20 cellular contexts compared by ENCODE assay signal in the genomic region with DNA sequence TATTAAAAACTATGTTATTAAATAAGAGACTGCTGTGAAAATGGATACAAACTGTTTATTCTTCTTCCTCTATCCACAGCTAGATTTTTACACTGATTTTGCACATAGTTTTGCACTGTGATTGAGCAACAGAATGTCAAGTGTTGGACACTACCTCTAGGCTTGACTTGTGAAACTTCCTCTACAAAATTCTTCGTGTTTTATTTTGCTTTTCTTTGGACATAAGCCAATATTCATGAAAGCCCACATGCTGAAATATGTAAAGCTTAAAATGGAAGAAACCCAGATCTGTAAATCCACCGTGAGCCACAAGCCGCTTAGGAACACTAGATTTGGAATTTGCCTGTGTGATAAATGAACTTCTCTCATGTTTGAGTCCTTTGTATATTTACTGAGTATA.
A peak's percentile ranks its signal among the peaks of the same experiment; 100 is the strongest.
DNase-seq lines count a peak whose midpoint lies in the region; ATAC-seq, FAIRE-seq and TF ChIP-seq lines count a peak whose summit lies in the region.
"Had no signal": no experiment of that assay in that cellular context is flagged by ENCODE, and none has a peak within 500 bp of the region (broad histone marks: within the 10 kb centered on the region; RNA-seq: fewer than 3 reads in every experiment).

No MANE protein-coding gene starts in this region.

- H3K4me1 Mint-ChIP-seq in activated T-helper 17 cell treated with anti-CD3 and anti-CD28 coated beads, Interleukin-2, amount 50 U/mL, for 72 hours: no peaks in the 10 kb centered on the region
- H3K4me1 Mint-ChIP-seq: B cell; CD4-positive, CD25-positive, alpha-beta regulatory T cell; GM23338; H9 had no signal

- POLR2A ChIA-PET in HepG2 (lab: Yijun Ruan, JAX): no interaction called here

- no peaks in the 10 kb centered on the region for H3K79me2 ChIP-seq in HepG2 (ENCODE audit: insufficient read depth, low read length)

- no peaks in the 10 kb centered on the region for H3K27me3 Mint-ChIP-seq in activated T-helper 17 cell treated with anti-CD3 and anti-CD28 coated beads, Interleukin-2, amount 50 U/mL, for 72 hours
- H3K27me3 Mint-ChIP-seq: B cell; CD4-positive, CD25-positive, alpha-beta regulatory T cell had no signal

- peaks cover 7% of the 10 kb centered on the region for H3K9me3 Mint-ChIP-seq in activated T-helper 17 cell treated with anti-CD3 and anti-CD28 coated beads, Interleukin-2, amount 50 U/mL, for 72 hours
- H3K9me3 Mint-ChIP-seq: GM23338, H9 had no signal

- no peaks in the 10 kb centered on the region for H4K20me1 ChIP-seq in HepG2 (ENCODE audit: insufficient read depth, low read length)
- H4K20me1 ChIP-seq: BLaER1 had no signal

- H3K9me3 ChIP-seq in right lobe of liver (no peaks in the 10 kb centered on the region), HepG2 (ENCODE audit: low read length) (no peaks in the 10 kb centered on the region)
- H3K9me3 ChIP-seq: BLaER1, Caco-2 had no signal

- H3K36me3 Mint-ChIP-seq in activated T-helper 17 cell treated with anti-CD3 and anti-CD28 coated beads, Interleukin-2, amount 50 U/mL, for 72 hours (ENCODE audit: low read depth): no peaks in the 10 kb centered on the region
- H3K36me3 Mint-ChIP-seq: CD4-positive, CD25-positive, alpha-beta regulatory T cell; CD8-positive, alpha-beta T cell had no signal

- H3K36me3 ChIP-seq in right lobe of liver (no peaks in the 10 kb centered on the region), HepG2 (replicated peaks in 1 of 2; ENCODE audit: control insufficient read depth in 1 of 2, insufficient read depth in 2 of 2, low read length in 2 of 2) (no peaks in the 10 kb centered on the region)
- H3K36me3 ChIP-seq: BLaER1 had no signal

- FAIRE-seq in HepG2 (lab: Jason Lieb, UNC): no peak
- FAIRE-seq: G401.6, GM12892 had no signal

- no peak overlapping the region for H3K4me3 Mint-ChIP-seq in activated T-helper 17 cell treated with anti-CD3 and anti-CD28 coated beads, Interleukin-2, amount 50 U/mL, for 72 hours
- H3K4me3 Mint-ChIP-seq: B cell; CD8-positive, alpha-beta T cell; GM23338; H9 had no signal

- TF ChIP-seq CTCF in retinal pigment epithelial cell (conservative IDR thresholded peaks at IDR 0.05; ENCODE audit: low read depth, low read length) (no peak), right lobe of liver (IDR thresholded peaks at IDR 0.05) (no peak), HepG2 (CRISPR knock-in tag; IDR thresholded peaks at IDR 0.05) (no peak)

- TF ChIP-seq EP300 in HepG2 (IDR thresholded peaks at IDR 0.05; ENCODE audit: low read depth in 2 of 2, low read length in 2 of 2): no peak
- no peak for TF ChIP-seq EP300 in HepG2 (CRISPR knock-in tag; IDR thresholded peaks at IDR 0.05; ENCODE audit: borderline replicate concordance)

- CTCF ChIA-PET in HepG2 (lab: Yijun Ruan, JAX; ENCODE audit: low intra/inter-chr PET ratio, low total read pairs): no interaction called here

- no peak for TF ChIP-seq POLR2A in right lobe of liver (IDR thresholded peaks at IDR 0.05)
- no peak for TF ChIP-seq POLR2A in HepG2 (IDR thresholded peaks at IDR 0.05; ENCODE audit: insufficient read depth in 1 of 2, low read depth in 2 of 2, low read length in 2 of 2)

- H3K27ac ChIP-seq in right lobe of liver: no peak overlapping the region
- no peak overlapping the region for H3K27ac ChIP-seq in HepG2 (ENCODE audit: extremely low read length, insufficient read depth, low read length)
- H3K27ac ChIP-seq: BLaER1, C4-2B had no signal

- H3K27me3 ChIP-seq in right lobe of liver: no peaks in the 10 kb centered on the region
- no peaks in the 10 kb centered on the region for H3K27me3 ChIP-seq in HepG2 (ENCODE audit: control insufficient read depth in 1 of 2, insufficient read depth in 2 of 2, low read length in 2 of 2)
- H3K27me3 ChIP-seq: BLaER1 had no signal

- no peak for TF ChIP-seq RAD21 in HepG2 (CRISPR knock-in tag; IDR thresholded peaks at IDR 0.05)

- no peak overlapping the region for H3K9ac ChIP-seq in HepG2 (ENCODE audit: insufficient read depth, low read depth, low read length)
- H3K9ac ChIP-seq: BLaER1 had no signal

- 47% methylated on average over 3 of the region's 3 CpGs for WGBS in right lobe of liver (ENCODE audit: insufficient coverage, low coverage, low lambda C conversion rate, missing lambda C conversion rate)
- WGBS in HepG2 (ENCODE audit: low lambda C conversion rate): 33% methylated on average over 3 of the region's 3 CpGs

- DNase-seq in NOMO-1 treated with dmso at 0.1 percent for 144 hours (lab: John Stamatoyannopoulos, UW; ENCODE audit: unreplicated experiment) (peak; percentile 4), amniotic epithelial cell (ENCODE audit: low read depth) (peak; percentile 1), retinal pigment epithelial cell (ENCODE audit: low read depth) (peak; percentile 17), right lobe of liver (no peak), HepG2 (ENCODE audit: low spot score) (no peak)
- DNase-seq: Caco-2; CD4-positive, CD25-positive, alpha-beta regulatory T cell; CD8-positive, alpha-beta T cell; DMS153; DND-41; H9 had no signal

- BruUV-seq in HepG2 (replicated peaks; lab: Mats Ljungman, UMichigan): no TSS peak

- intact Hi-C loops in right lobe of liver (cut with DNase I): no loop called here
- intact Hi-C loops in HepG2 (cut with micrococcal nuclease; ENCODE audit: unreplicated experiment): loop anchor here (10.0 kb wide), 1 partner anchor 1830 kb away; no protein-coding TSS in a partner anchor

- H3K4me1 ChIP-seq in right lobe of liver (no peaks in the 10 kb centered on the region), HepG2 (ENCODE audit: insufficient read depth, low read length) (no peaks in the 10 kb centered on the region)
- H3K4me1 ChIP-seq: BLaER1, Caco-2 had no signal

- H2AFZ ChIP-seq in HepG2 (ENCODE audit: low read length): no peak overlapping the region
- H2AFZ ChIP-seq: GM23338 had no signal

- no peak for ATAC-seq in activated T-helper 17 cell treated with anti-CD3 and anti-CD28 coated beads, Interleukin-2, amount 50 U/mL, for 72 hours (replicated peaks)
- ATAC-seq in right lobe of liver (no peak), GM18858 (IDR thresholded peaks at IDR 0.05; ENCODE audit: unreplicated experiment) (no peak), HepG2 (no peak)
- ATAC-seq: CD8-positive, alpha-beta T cell; GM23338; HCT116 had no signal

- H3K4me3 ChIP-seq in retinal pigment epithelial cell (ENCODE audit: low read length): no peak overlapping the region
- H3K4me3 ChIP-seq in right lobe of liver: no peak overlapping the region
- H3K4me3 ChIP-seq in HepG2 (replicated peaks in 1 of 3; ENCODE audit: insufficient read depth in 1 of 3, low read depth in 2 of 3, low read length in 3 of 3): no peak overlapping the region
- H3K4me3 ChIP-seq: BLaER1, GM23338 had no signal

- no peak overlapping the region for H3K27ac Mint-ChIP-seq in activated T-helper 17 cell treated with anti-CD3 and anti-CD28 coated beads, Interleukin-2, amount 50 U/mL, for 72 hours
- H3K27ac Mint-ChIP-seq: B cell; CD4-positive, CD25-positive, alpha-beta regulatory T cell; CD8-positive, alpha-beta T cell; GM23338; H9 had no signal

- no peak overlapping the region for H3K4me2 ChIP-seq in HepG2 (ENCODE audit: low read depth, low read length)
- H3K4me2 ChIP-seq: BLaER1, GM23338 had no signal

- in situ Hi-C loops in HepG2 (cut with HindIII; ENCODE audit: extremely low pct_ligation_motif_present, low pct_unique_long_range_greater_than_20kb): loop anchor here (25.0 kb wide), 1 partner anchor 848 kb away; the partner anchor contains the start of gene FSTL5

TF ChIP-seq in HepG2, 621 proteins besides CTCF, POLR2A, EP300 and RAD21 (continues in another document):
- no peak for TF ChIP-seq ATAD3A (CRISPR knock-in tag; IDR thresholded peaks at IDR 0.05)
- TF ChIP-seq, protein P1, sequence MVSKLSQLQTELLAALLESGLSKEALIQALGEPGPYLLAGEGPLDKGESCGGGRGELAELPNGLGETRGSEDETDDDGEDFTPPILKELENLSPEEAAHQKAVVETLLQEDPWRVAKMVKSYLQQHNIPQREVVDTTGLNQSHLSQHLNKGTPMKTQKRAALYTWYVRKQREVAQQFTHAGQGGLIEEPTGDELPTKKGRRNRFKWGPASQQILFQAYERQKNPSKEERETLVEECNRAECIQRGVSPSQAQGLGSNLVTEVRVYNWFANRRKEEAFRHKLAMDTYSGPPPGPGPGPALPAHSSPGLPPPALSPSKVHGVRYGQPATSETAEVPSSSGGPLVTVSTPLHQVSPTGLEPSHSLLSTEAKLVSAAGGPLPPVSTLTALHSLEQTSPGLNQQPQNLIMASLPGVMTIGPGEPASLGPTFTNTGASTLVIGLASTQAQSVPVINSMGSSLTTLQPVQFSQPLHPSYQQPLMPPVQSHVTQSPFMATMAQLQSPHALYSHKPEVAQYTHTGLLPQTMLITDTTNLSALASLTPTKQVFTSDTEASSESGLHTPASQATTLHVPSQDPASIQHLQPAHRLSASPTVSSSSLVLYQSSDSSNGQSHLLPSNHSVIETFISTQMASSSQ (IDR thresholded peaks at IDR 0.05; ENCODE audit: low read depth): no peak
- TF ChIP-seq, protein P1 (CRISPR knock-in tag; IDR thresholded peaks at IDR 0.05; ENCODE audit: borderline replicate concordance): no peak
- TF ChIP-seq SMAD3 (CRISPR knock-in tag; IDR thresholded peaks at IDR 0.05): no peak
- no peak for TF ChIP-seq SNAI1 (CRISPR knock-in tag; IDR thresholded peaks at IDR 0.05; ENCODE audit: borderline replicate concordance)
- no peak for TF ChIP-seq MZF1 (CRISPR knock-in tag; IDR thresholded peaks at IDR 0.05; ENCODE audit: borderline replicate concordance)
- TF ChIP-seq ATF7 (IDR thresholded peaks at IDR 0.05): no peak
- no peak for TF ChIP-seq ATF7 (CRISPR knock-in tag; IDR thresholded peaks at IDR 0.05)

Comparison
In these comparisons a context has a peak if more than half of its experiments do, and no peak if none do; other contexts are left out.
1. DNase-seq: peak in NOMO-1 treated with dmso at 0.1 percent for 144 hours (single experiment), amniotic epithelial cell (single experiment) and retinal pigment epithelial cell (single experiment); none in right lobe of liver (0 of 3) and HepG2 (single experiment).